1 cellular context compared by ENCODE assay signal in the genomic region with DNA sequence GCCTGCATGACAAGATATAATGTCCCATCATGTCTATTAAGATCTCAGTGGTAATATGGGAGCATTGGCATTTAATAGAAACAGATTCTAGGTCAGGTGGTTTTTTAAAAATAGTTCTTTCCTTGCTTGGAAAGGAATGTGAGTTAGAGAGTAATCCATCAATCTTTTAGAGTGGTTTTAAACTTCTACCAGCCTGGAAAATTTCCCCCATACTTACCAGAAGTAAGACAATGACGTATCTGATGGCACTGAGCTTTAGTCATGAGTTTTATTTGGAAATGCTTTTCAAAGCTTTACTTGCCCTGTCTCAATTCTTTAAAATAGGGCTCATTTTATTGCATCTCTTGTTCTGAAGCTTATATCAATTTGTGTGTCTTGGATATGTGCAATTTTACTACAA.
TF ChIP-seq lines count a peak whose summit lies in the region.

No MANE protein-coding gene starts in this region.

TF ChIP-seq in SK-N-SH, 30 proteins besides CTCF, POLR2A, EP300 and RAD21 (continued from another document):
- no peak for TF ChIP-seq CHD2 (IDR thresholded peaks at IDR 0.05; ENCODE audit: low read length, partially characterized antibody)
- TF ChIP-seq, protein P1, sequence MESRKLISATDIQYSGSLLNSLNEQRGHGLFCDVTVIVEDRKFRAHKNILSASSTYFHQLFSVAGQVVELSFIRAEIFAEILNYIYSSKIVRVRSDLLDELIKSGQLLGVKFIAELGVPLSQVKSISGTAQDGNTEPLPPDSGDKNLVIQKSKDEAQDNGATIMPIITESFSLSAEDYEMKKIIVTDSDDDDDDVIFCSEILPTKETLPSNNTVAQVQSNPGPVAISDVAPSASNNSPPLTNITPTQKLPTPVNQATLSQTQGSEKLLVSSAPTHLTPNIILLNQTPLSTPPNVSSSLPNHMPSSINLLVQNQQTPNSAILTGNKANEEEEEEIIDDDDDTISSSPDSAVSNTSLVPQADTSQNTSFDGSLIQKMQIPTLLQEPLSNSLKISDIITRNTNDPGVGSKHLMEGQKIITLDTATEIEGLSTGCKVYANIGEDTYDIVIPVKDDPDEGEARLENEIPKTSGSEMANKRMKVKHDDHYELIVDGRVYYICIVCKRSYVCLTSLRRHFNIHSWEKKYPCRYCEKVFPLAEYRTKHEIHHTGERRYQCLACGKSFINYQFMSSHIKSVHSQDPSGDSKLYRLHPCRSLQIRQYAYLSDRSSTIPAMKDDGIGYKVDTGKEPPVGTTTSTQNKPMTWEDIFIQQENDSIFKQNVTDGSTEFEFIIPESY (IDR thresholded peaks at IDR 0.05; ENCODE audit: borderline replicate concordance, low read depth), result no peak
- TF ChIP-seq TAF1 (IDR thresholded peaks at IDR 0.05; ENCODE audit: borderline replicate concordance, low read depth, low read length), result no peak
TF ChIP-seq in SK-N-SH: peak in this region for 0.
